ENCODE assay signal across 1 cellular context in genomic region chr1:32884726-32885125, GRCh38.
TF ChIP-seq lines count a peak whose summit lies in the region.

No MANE protein-coding gene starts in this region.

TF ChIP-seq in GM12878, 131 proteins besides CTCF, POLR2A, EP300 and RAD21 (continued from another document):
- no peak for TF ChIP-seq E4F1 (IDR thresholded peaks at IDR 0.05; ENCODE audit: borderline replicate concordance, partially characterized antibody)
- TF ChIP-seq STAT3 (IDR thresholded peaks at IDR 0.05; ENCODE audit: low read depth, low read length), result no peak
- no peak for TF ChIP-seq POLR2AphosphoS2 (IDR thresholded peaks at IDR 0.05; ENCODE audit: low read depth, low read length)
